Comparison of ENCODE assay signal across 8 cellular contexts in the genomic region with DNA sequence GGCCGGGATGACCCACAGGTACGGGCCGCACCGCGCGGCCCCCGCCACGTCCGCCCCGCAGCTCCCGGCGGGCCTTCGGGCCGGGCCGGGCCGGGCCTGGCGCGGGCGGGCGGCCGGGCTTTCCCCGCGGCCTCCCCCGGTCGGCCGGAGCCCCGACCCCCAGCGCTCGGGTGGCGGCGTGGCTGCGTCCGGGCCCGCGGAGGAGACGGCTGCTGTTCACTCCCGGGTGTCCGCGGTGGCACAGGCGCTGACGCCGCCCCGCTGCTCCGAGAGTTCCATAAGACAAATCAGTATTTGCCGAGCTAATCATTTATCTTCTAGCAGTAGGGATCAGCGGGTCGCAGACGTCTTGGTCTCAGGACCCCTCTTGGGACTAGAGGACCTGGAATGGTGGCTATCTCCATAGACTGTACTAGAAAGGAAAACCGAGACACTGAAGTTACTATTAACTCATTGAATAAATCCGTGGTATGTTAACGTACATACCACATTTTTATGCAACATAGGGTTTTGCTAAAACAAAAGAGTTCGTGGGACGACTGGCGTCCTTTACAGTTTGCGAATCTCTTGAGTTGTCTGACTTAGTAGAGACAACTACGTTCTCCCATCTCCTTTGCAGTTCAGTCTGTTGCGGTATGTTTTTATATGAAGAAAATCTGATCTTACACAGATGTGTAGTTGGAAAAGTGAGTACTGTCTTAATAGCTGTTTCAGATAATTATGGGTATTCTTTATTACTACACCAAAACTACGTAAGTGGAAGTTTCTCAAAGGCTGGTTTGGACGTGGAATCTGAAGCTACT. TPM values are rescaled to one million over a fixed set of nuclear protein-coding genes. Genes with fewer than 3 reads are reported as not detected.
A peak's percentile ranks its signal among the peaks of the same experiment; 100 is the strongest.
DNase-seq lines count a peak whose midpoint lies in the region; ATAC-seq and TF ChIP-seq lines count a peak whose summit lies in the region.

No MANE protein-coding gene starts in this region.

- H2AFZ ChIP-seq in hepatocyte, result peak overlapping the region; percentile 33

- POLR2A ChIA-PET in CD4-positive, alpha-beta memory T cell (lab: Charles Lee; ENCODE audit: partially characterized antibody), result interaction anchor here (0.6 to 2.0 kb wide), 5 partner anchors 80 to 184 kb away, joined by 3 to 13 read pairs (median 7); a partner anchor contains a TSS

- no peaks in the 10 kb centered on the region for H3K9me2 ChIP-seq in hepatocyte (replicated peaks; ENCODE audit: insufficient read depth)

- H3K27ac ChIP-seq in CD4-positive, alpha-beta memory T cell (ENCODE audit: low read depth, low read length), result peak overlapping the region; percentile 28
- peak overlapping the region; percentile 51 for H3K27ac ChIP-seq in adipose tissue (ENCODE audit: low read depth, low read length)
- H3K27ac ChIP-seq in hepatocyte, result peak overlapping the region; percentile 93

- peak overlapping the region; percentile 89 for H3K4me2 ChIP-seq in hepatocyte

- intact Hi-C loops in CD4-positive, alpha-beta memory T cell (cut with micrococcal nuclease), result loop anchor here (1.0 to 10.0 kb wide), 4 partner anchors 50 to 253 kb away; a partner anchor contains a TSS

- peak overlapping the region; percentile 54 to 93 (median 84) for H3K27ac Mint-ChIP-seq in CD4-positive, alpha-beta memory T cell

- no peaks in the 10 kb centered on the region for H3K9me3 ChIP-seq in CD4-positive, alpha-beta memory T cell (ENCODE audit: control insufficient read depth in 1 of 2, low read length in 2 of 2)
- no peaks in the 10 kb centered on the region for H3K9me3 ChIP-seq in hepatocyte (ENCODE audit: low read depth)

- H3K79me2 ChIP-seq in hepatocyte, result peaks cover 63% of the 10 kb centered on the region

- DNase-seq in CD4-positive, alpha-beta memory T cell, result peak; percentile 28 to 57 (median 36)
- DNase-seq in SHP77 treated with DMSO at 0.1 percent for 48 hours (lab: John Stamatoyannopoulos, UW) (peak; percentile 8), hepatocyte (ENCODE audit: low spot score) (peak; percentile 60), retina (peak; percentile 79), GM10266 (ENCODE audit: extremely low spot score) (no peak)

- CTCF ChIA-PET in CD4-positive, alpha-beta memory T cell (lab: Charles Lee; ENCODE audit: partially characterized antibody), result interaction anchor here (1.1 to 1.8 kb wide), 4 partner anchors 49 to 102 kb away, joined by 3 to 7 read pairs (median 4); no protein-coding TSS in a partner anchor

- H3K27me3 ChIP-seq in CD4-positive, alpha-beta memory T cell (ENCODE audit: insufficient read depth, low read length), result no peaks in the 10 kb centered on the region
- H3K27me3 ChIP-seq in hepatocyte, result no peaks in the 10 kb centered on the region

- H3K4me3 ChIP-seq in CD4-positive, alpha-beta memory T cell (ENCODE audit: low read length in 2 of 2), result peak overlapping the region; percentile 15 to 45
- H3K4me3 ChIP-seq in hepatocyte, result peak overlapping the region; percentile 47

- peaks cover 19 to 33% (median 25%) of the 10 kb centered on the region in 4 donors for H3K4me1 Mint-ChIP-seq in CD4-positive, alpha-beta memory T cell

- TF ChIP-seq CTCF in hepatocyte (IDR thresholded peaks at IDR 0.05; ENCODE audit: poor library complexity) (no peak), GM10266 (IDR thresholded peaks at IDR 0.05; ENCODE audit: control insufficient read depth, insufficient read depth, low read depth, missing control alignments) (no peak)

- H3K36me3 Mint-ChIP-seq in CD4-positive, alpha-beta memory T cell, result peaks cover 0 to 2% of the 10 kb centered on the region in 2 donors

- peaks cover 28% of the 10 kb centered on the region for H3K4me1 ChIP-seq in CD4-positive, alpha-beta memory T cell (ENCODE audit: insufficient read depth, low read length)
- peaks cover 23% of the 10 kb centered on the region for H3K4me1 ChIP-seq in hepatocyte (ENCODE audit: insufficient read depth)

- peak overlapping the region; percentile 92 to 96 (median 93) for H3K4me3 Mint-ChIP-seq in CD4-positive, alpha-beta memory T cell

- no peaks in the 10 kb centered on the region for H3K9me3 Mint-ChIP-seq in CD4-positive, alpha-beta memory T cell

- no peaks in the 10 kb centered on the region for H3K36me3 ChIP-seq in CD4-positive, alpha-beta memory T cell (ENCODE audit: insufficient read depth, low read length)
- H3K36me3 ChIP-seq in hepatocyte (replicated peaks; ENCODE audit: insufficient read depth, low read depth), result no peaks in the 10 kb centered on the region

- WGBS in adipose tissue, 3 donors, result 0 to 1% (median 1%) methylated on average over 37 to 59 of the region's 59 CpGs
- WGBS in hepatocyte (ENCODE audit: low lambda C conversion rate, missing lambda C conversion rate), result under 1% methylated on average over 36 of the region's 59 CpGs

- ATAC-seq in GM19395 (IDR thresholded peaks at IDR 0.05; ENCODE audit: unreplicated experiment) (peak; percentile 47), HG03460 (IDR thresholded peaks at IDR 0.05; ENCODE audit: unreplicated experiment) (peak; percentile 36)

- no peaks in the 10 kb centered on the region for H3K27me3 Mint-ChIP-seq in CD4-positive, alpha-beta memory T cell

- H4K20me1 ChIP-seq in hepatocyte (ENCODE audit: insufficient read depth, poor library complexity, severe bottlenecking), result peaks cover 45% of the 10 kb centered on the region

RNA-seq across cellular contexts. Expression of a gene that starts 0.5 kb away (rescaled TPM):
- total RNA-seq in CD4-positive, alpha-beta memory T cell, result 100 to 1,000 TPM; 126 to 130 TPM
- polyA plus RNA-seq in CD4-positive, alpha-beta memory T cell, result 100 to 1,000 TPM; 242 to 286 TPM
- polyA plus RNA-seq in adipose tissue (10 to 100 TPM; 15.8 to 64.4 (median 40.0) TPM), hepatocyte (37.1 and 40.0 TPM in 2 replicates)
- 64.6 and 102 TPM in 2 replicates for total RNA-seq in hepatocyte

Comparison
In these comparisons a context has a peak if more than half of its experiments do, and no peak if none do; other contexts are left out.
1. H3K27ac ChIP-seq: peak in every context shown above with its lines; median percentile 93 in hepatocyte; 51 in adipose tissue; 28 in CD4-positive, alpha-beta memory T cell.